In the genomic region with DNA sequence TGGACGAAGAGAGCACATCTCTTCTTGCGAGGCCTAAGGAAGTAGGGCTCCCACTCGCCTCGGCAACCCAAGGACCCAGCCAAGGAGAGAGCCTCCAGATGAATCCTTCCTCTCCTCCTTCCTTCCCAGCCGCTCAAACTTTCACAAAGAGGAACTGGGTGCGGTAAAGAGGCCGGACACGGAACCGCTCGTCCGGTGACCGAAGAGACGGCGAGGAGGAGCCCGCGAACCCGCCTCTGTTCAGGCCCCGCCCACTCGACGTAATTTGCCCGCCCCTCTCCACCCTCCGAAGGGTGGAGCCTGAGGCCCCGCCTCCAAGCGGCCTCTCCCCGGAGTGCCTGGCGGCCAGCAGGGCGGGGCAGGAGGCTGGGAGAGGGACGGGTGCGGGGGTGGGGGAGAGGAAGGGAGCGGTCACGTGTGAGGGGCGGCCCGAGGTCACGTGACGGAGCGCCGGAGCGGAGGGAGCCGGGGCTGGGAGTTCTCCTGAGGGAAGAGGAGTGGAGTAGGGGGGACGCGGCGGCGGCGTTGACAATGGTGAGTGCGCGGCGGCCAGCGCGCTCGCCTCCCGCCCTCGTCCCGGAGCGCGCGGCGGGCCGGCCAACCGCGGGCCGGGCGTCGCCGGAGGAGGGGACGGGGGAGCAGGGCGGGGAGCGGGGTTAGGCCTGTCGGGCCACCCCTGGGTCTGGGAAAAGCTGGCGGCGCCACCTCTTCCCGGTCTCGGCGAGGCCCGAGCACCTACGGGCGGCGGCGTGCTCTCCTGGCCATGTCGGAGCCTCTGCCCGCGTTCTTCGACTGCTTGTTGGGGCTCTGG, we compare ENCODE assay signal across 8 cellular contexts. TPM values are rescaled to one million over a fixed set of nuclear protein-coding genes. Genes with fewer than 3 reads are reported as not detected.
DNase-seq lines count a peak whose midpoint lies in the region; ATAC-seq and TF ChIP-seq lines count a peak whose summit lies in the region.

A gene (plus strand): TSS at position 432 of the 811 bp plus-strand sequence. CDS start 100 bp downstream, at position 532.

- H3K36me3 Mint-ChIP-seq in T-helper 1 cell treated with Interleukin-12 subunit alpha and Interleukin-12 subunit beta and Interleukin-4 antibody, amounts not matched to agents 30 μg/mL and 1 μg/mL, for 36 hours (ENCODE audit: low read depth): peaks cover 4% of the 10 kb centered on the region
- no peaks in the 10 kb centered on the region for H3K36me3 Mint-ChIP-seq in progenitor cell of endocrine pancreas (ENCODE audit: insufficient read depth)

- peaks cover 5% of the 10 kb centered on the region for H3K27me3 Mint-ChIP-seq in T-helper 1 cell treated with Interleukin-12 subunit alpha and Interleukin-12 subunit beta and Interleukin-4 antibody, amounts not matched to agents 30 μg/mL and 1 μg/mL, for 36 hours (ENCODE audit: low read depth)
- H3K27me3 Mint-ChIP-seq in progenitor cell of endocrine pancreas: no peaks in the 10 kb centered on the region

- intact Hi-C loops in left cardiac atrium (cut with DNase I): no loop called here

- H3K4me3 Mint-ChIP-seq in T-helper 1 cell treated with Interleukin-12 subunit alpha and Interleukin-12 subunit beta and Interleukin-4 antibody, amounts not matched to agents 30 μg/mL and 1 μg/mL, for 36 hours: peak within 1 kb of the TSS; percentile 97
- peak within 1 kb of the TSS; percentile 95 for H3K4me3 Mint-ChIP-seq in progenitor cell of endocrine pancreas (ENCODE audit: low read depth)

- no peaks in the 10 kb centered on the region for H3K9me3 Mint-ChIP-seq in T-helper 1 cell treated with Interleukin-12 subunit alpha and Interleukin-12 subunit beta and Interleukin-4 antibody, amounts not matched to agents 30 μg/mL and 1 μg/mL, for 36 hours
- H3K9me3 Mint-ChIP-seq in progenitor cell of endocrine pancreas (ENCODE audit: low read depth): no peaks in the 10 kb centered on the region

- H3K4me1 Mint-ChIP-seq in T-helper 1 cell treated with Interleukin-12 subunit alpha and Interleukin-12 subunit beta and Interleukin-4 antibody, amounts not matched to agents 30 μg/mL and 1 μg/mL, for 36 hours (ENCODE audit: low read depth): peaks cover 17% of the 10 kb centered on the region
- H3K4me1 Mint-ChIP-seq in progenitor cell of endocrine pancreas (ENCODE audit: low read depth): peaks cover 10% of the 10 kb centered on the region

- no peak for TF ChIP-seq CTCF in progenitor cell of endocrine pancreas (IDR thresholded peaks at IDR 0.05; ENCODE audit: unreplicated experiment)

- TF ChIP-seq POLR2A in GM15510 (IDR thresholded peaks at IDR 0.05; ENCODE audit: borderline replicate concordance, extremely low read depth, insufficient read length): peak; percentile 78

- DNase-seq in NCI-H1694 (lab: John Stamatoyannopoulos, UW) (peak; percentile 91), amniotic stem cell (lab: John Stamatoyannopoulos, UW) (peak; percentile 90), left cardiac atrium (peak; percentile 99), progenitor cell of endocrine pancreas (ENCODE audit: low spot score, unreplicated experiment) (peak; percentile 98), ureter (ENCODE audit: low spot score) (peak; percentile 100)

- H3K27ac Mint-ChIP-seq in T-helper 1 cell treated with Interleukin-12 subunit alpha and Interleukin-12 subunit beta and Interleukin-4 antibody, amounts not matched to agents 30 μg/mL and 1 μg/mL, for 36 hours: peak within 1 kb of the TSS; percentile 94
- peak within 1 kb of the TSS; percentile 99 for H3K27ac Mint-ChIP-seq in progenitor cell of endocrine pancreas

- peak; percentile 87 for ATAC-seq in HG02885 (IDR thresholded peaks at IDR 0.05; ENCODE audit: poor library complexity, unreplicated experiment)
- peak; percentile 99 for ATAC-seq in left cardiac atrium

RNA-seq across cellular contexts. Expression of the gene that starts here (rescaled TPM):
- total RNA-seq in left cardiac atrium (10 to 100 TPM; 33.2 to 35.7 TPM), progenitor cell of endocrine pancreas (51.1 and 60.4 TPM in 2 replicates), ureter (54.6 TPM)

Comparison
In these comparisons a context has a peak if more than half of its experiments do, and no peak if none do; other contexts are left out.
1. Peak in every context shown above with its lines: DNase-seq and ATAC-seq.